Comparison of ENCODE assay signal across 2 cellular contexts in the genomic region with DNA sequence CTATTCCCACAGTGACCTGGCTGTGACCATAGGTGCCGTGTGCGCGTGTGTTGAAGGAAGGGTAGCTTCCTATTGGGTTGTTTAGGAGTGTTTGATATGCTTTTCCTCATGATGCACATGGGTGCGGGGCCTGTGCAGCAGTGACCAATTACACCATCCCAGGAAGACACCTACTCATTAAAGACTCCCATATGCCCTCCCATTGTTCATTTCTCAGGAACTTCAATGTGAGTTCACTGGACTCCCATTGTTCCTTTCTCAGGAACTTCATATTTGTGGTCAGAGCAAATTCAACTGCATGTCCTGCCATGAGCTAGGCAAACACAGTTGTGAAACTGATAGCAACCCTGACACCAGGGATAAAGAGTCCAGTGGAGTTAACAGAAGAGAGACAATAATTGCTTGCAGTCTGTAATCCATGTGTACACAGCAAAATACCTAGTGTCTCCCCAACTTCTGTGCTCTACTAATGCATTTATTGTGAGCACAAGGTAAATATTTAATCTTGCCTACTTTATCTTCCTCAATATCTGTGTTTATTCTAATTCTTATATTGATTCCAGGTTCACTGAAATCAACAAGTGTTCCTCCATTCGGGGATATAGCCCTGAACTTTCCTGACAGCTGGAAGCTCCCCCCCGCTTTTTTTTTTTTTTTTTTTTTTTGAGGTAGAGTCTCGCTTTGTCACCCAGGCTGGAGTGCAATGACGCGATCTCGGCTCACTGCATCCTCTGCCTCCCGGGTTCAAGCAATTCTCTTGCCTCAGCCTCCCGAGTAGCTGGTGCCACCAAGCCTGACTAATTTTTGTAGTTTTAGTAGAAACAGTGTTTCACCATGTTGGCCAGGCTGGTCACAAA.
TF ChIP-seq lines count a peak whose summit lies in the region.

No MANE protein-coding gene starts in this region.

TF ChIP-seq in K562, 482 proteins besides CTCF, POLR2A, EP300 and RAD21:
- no peak for TF ChIP-seq RFX5 (IDR thresholded peaks at IDR 0.05; ENCODE audit: low read depth, low read length)
- TF ChIP-seq, protein P1, sequence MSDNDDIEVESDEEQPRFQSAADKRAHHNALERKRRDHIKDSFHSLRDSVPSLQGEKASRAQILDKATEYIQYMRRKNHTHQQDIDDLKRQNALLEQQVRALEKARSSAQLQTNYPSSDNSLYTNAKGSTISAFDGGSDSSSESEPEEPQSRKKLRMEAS (CRISPR knock-in tag; IDR thresholded peaks at IDR 0.05), result peak; percentile 43; the same call in 1 of the 2 replicates
- peak; percentile 34 for TF ChIP-seq SOX6 (IDR thresholded peaks at IDR 0.05)
- peak; percentile 39; the same call in 1 of the 2 replicates for TF ChIP-seq TCF3 (CRISPR knock-in tag; IDR thresholded peaks at IDR 0.05)
- TF ChIP-seq FOXA3 (CRISPR knock-in tag; conservative IDR thresholded peaks at IDR 0.05 in 1 of 2, IDR thresholded peaks at IDR 0.05 in 1 of 2), result peak; percentile 34 to 50; a peak in 3 of 4 replicates

TF ChIP-seq in HepG2, 621 proteins besides CTCF, POLR2A, EP300 and RAD21 (continues in another document):
- TF ChIP-seq SP4 (CRISPR knock-in tag; IDR thresholded peaks at IDR 0.05) (peak; percentile 53; the same call in 1 of the 2 replicates), NFKBIZ (CRISPR knock-in tag; IDR thresholded peaks at IDR 0.05) (peak; percentile 90), ZNF891 (CRISPR knock-in tag; IDR thresholded peaks at IDR 0.05) (no peak), NR3C1 (CRISPR knock-in tag; IDR thresholded peaks at IDR 0.05) (no peak), IKZF4 (CRISPR knock-in tag; IDR thresholded peaks at IDR 0.05; ENCODE audit: borderline replicate concordance, low read depth, not compliant biosample characterization) (no peak), DZIP1 (CRISPR knock-in tag; IDR thresholded peaks at IDR 0.05) (no peak), CREBL2 (CRISPR knock-in tag; IDR thresholded peaks at IDR 0.05; ENCODE audit: borderline replicate concordance) (no peak), ZNF326 (CRISPR knock-in tag; IDR thresholded peaks at IDR 0.05; ENCODE audit: borderline replicate concordance) (no peak), KLF15 (CRISPR knock-in tag; IDR thresholded peaks at IDR 0.05; ENCODE audit: borderline replicate concordance) (no peak), ZNF205 (CRISPR knock-in tag; IDR thresholded peaks at IDR 0.05) (peak; percentile 84; the same call in 1 of the 2 replicates), RAD51 (IDR thresholded peaks at IDR 0.05; ENCODE audit: borderline replicate concordance) (no peak), NCOA2 (CRISPR knock-in tag; IDR thresholded peaks at IDR 0.05) (peak; percentile 97), ZNF577 (CRISPR knock-in tag; IDR thresholded peaks at IDR 0.05; ENCODE audit: borderline replicate concordance, low read depth) (no peak), ZNF329 (CRISPR knock-in tag; IDR thresholded peaks at IDR 0.05; ENCODE audit: low read depth) (no peak), ZNF510 (CRISPR knock-in tag; IDR thresholded peaks at IDR 0.05; ENCODE audit: low read depth) (no peak), DNMT1 (CRISPR knock-in tag; IDR thresholded peaks at IDR 0.05) (no peak), ZNF33A (CRISPR knock-in tag; IDR thresholded peaks at IDR 0.05; ENCODE audit: borderline replicate concordance) (no peak; the same call in 1 of the 2 replicates), ZNF124 (CRISPR knock-in tag; IDR thresholded peaks at IDR 0.05) (0 out of 2 replicates have a peak, but pooled peaks have one; percentile 38), SNAI1 (CRISPR knock-in tag; IDR thresholded peaks at IDR 0.05; ENCODE audit: borderline replicate concordance) (no peak), ELF1 (CRISPR knock-in tag; IDR thresholded peaks at IDR 0.05) (peak; percentile 36; the same call in 1 of the 2 replicates), TEAD2 (CRISPR knock-in tag; IDR thresholded peaks at IDR 0.05) (no peak), GLI4 (CRISPR knock-in tag; IDR thresholded peaks at IDR 0.05; ENCODE audit: borderline replicate concordance) (no peak), ZFP41 (CRISPR knock-in tag; IDR thresholded peaks at IDR 0.05; ENCODE audit: borderline replicate concordance) (no peak), HDAC1 (CRISPR knock-in tag; IDR thresholded peaks at IDR 0.05) (peak; percentile 91), TGIF2 (CRISPR knock-in tag; IDR thresholded peaks at IDR 0.05) (no peak), ZFP1 (CRISPR knock-in tag; IDR thresholded peaks at IDR 0.05) (peak; percentile 81; the same call in 1 of the 2 replicates), GATA4 (IDR thresholded peaks at IDR 0.05; ENCODE audit: borderline replicate concordance, low read depth) (peak; percentile 95), EEA1 (CRISPR knock-in tag; IDR thresholded peaks at IDR 0.05; ENCODE audit: borderline replicate concordance) (no peak), PHF21A (CRISPR knock-in tag; IDR thresholded peaks at IDR 0.05) (peak; percentile 95)
- TF ChIP-seq, protein P2, sequence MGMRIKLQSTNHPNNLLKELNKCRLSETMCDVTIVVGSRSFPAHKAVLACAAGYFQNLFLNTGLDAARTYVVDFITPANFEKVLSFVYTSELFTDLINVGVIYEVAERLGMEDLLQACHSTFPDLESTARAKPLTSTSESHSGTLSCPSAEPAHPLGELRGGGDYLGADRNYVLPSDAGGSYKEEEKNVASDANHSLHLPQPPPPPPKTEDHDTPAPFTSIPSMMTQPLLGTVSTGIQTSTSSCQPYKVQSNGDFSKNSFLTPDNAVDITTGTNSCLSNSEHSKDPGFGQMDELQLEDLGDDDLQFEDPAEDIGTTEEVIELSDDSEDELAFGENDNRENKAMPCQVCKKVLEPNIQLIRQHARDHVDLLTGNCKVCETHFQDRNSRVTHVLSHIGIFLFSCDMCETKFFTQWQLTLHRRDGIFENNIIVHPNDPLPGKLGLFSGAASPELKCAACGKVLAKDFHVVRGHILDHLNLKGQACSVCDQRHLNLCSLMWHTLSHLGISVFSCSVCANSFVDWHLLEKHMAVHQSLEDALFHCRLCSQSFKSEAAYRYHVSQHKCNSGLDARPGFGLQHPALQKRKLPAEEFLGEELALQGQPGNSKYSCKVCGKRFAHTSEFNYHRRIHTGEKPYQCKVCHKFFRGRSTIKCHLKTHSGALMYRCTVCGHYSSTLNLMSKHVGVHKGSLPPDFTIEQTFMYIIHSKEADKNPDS (CRISPR knock-in tag; IDR thresholded peaks at IDR 0.05), result no peak
- TF ChIP-seq, protein P3, sequence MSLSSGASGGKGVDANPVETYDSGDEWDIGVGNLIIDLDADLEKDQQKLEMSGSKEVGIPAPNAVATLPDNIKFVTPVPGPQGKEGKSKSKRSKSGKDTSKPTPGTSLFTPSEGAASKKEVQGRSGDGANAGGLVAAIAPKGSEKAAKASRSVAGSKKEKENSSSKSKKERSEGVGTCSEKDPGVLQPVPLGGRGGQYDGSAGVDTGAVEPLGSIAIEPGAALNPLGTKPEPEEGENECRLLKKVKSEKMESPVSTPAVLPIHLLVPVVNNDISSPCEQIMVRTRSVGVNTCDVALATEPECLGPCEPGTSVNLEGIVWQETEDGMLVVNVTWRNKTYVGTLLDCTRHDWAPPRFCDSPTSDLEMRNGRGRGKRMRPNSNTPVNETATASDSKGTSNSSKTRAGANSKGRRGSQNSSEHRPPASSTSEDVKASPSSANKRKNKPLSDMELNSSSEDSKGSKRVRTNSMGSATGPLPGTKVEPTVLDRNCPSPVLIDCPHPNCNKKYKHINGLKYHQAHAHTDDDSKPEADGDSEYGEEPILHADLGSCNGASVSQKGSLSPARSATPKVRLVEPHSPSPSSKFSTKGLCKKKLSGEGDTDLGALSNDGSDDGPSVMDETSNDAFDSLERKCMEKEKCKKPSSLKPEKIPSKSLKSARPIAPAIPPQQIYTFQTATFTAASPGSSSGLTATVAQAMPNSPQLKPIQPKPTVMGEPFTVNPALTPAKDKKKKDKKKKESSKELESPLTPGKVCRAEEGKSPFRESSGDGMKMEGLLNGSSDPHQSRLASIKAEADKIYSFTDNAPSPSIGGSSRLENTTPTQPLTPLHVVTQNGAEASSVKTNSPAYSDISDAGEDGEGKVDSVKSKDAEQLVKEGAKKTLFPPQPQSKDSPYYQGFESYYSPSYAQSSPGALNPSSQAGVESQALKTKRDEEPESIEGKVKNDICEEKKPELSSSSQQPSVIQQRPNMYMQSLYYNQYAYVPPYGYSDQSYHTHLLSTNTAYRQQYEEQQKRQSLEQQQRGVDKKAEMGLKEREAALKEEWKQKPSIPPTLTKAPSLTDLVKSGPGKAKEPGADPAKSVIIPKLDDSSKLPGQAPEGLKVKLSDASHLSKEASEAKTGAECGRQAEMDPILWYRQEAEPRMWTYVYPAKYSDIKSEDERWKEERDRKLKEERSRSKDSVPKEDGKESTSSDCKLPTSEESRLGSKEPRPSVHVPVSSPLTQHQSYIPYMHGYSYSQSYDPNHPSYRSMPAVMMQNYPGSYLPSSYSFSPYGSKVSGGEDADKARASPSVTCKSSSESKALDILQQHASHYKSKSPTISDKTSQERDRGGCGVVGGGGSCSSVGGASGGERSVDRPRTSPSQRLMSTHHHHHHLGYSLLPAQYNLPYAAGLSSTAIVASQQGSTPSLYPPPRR (CRISPR knock-in tag; IDR thresholded peaks at IDR 0.05; ENCODE audit: borderline replicate concordance), result peak; percentile 100
- TF ChIP-seq, protein P4, sequence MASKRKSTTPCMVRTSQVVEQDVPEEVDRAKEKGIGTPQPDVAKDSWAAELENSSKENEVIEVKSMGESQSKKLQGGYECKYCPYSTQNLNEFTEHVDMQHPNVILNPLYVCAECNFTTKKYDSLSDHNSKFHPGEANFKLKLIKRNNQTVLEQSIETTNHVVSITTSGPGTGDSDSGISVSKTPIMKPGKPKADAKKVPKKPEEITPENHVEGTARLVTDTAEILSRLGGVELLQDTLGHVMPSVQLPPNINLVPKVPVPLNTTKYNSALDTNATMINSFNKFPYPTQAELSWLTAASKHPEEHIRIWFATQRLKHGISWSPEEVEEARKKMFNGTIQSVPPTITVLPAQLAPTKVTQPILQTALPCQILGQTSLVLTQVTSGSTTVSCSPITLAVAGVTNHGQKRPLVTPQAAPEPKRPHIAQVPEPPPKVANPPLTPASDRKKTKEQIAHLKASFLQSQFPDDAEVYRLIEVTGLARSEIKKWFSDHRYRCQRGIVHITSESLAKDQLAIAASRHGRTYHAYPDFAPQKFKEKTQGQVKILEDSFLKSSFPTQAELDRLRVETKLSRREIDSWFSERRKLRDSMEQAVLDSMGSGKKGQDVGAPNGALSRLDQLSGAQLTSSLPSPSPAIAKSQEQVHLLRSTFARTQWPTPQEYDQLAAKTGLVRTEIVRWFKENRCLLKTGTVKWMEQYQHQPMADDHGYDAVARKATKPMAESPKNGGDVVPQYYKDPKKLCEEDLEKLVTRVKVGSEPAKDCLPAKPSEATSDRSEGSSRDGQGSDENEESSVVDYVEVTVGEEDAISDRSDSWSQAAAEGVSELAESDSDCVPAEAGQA (IDR thresholded peaks at IDR 0.05; ENCODE audit: low read depth), result no peak
- TF ChIP-seq, protein P4 (CRISPR knock-in tag; IDR thresholded peaks at IDR 0.05; ENCODE audit: borderline replicate concordance), result no peak
- TF ChIP-seq, protein P5, sequence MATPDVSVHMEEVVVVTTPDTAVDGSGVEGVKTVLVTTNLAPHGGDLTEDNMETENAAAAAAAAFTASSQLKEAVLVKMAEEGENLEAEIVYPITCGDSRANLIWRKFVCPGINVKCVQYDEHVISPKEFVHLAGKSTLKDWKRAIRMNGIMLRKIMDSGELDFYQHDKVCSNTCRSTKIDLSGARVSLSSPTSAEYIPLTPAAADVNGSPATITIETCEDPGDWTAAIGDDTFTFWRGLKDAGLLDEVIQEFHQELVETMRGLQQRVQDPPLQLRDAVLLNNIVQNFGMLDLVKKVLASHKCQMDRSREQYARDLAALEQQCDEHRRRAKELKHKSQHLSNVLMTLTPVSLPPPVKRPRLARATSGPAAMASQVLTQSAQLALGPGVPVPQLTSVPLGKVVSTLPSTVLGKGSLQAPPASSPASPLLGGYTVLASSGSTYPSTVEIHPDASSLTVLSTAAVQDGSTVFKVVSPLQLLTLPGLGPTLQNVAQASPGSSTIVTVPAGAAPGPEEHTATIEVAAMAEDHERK (CRISPR knock-in tag; IDR thresholded peaks at IDR 0.05; ENCODE audit: low read depth), result no peak
- TF ChIP-seq, protein P6, sequence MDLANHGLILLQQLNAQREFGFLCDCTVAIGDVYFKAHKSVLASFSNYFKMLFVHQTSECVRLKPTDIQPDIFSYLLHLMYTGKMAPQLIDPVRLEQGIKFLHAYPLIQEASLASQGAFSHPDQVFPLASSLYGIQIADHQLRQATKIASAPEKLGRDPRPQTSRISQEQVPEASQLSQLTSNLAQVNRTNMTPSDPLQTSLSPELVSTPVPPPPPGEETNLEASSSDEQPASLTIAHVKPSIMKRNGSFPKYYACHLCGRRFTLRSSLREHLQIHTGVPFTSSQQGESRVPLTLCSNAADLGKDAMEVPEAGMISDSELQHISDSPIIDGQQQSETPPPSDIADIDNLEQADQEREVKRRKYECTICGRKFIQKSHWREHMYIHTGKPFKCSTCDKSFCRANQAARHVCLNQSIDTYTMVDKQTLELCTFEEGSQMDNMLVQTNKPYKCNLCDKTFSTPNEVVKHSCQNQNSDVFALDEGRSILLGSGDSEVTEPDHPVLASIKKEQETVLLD (CRISPR knock-in tag; IDR thresholded peaks at IDR 0.05; ENCODE audit: low read depth), result no peak
